In the genomic region with DNA sequence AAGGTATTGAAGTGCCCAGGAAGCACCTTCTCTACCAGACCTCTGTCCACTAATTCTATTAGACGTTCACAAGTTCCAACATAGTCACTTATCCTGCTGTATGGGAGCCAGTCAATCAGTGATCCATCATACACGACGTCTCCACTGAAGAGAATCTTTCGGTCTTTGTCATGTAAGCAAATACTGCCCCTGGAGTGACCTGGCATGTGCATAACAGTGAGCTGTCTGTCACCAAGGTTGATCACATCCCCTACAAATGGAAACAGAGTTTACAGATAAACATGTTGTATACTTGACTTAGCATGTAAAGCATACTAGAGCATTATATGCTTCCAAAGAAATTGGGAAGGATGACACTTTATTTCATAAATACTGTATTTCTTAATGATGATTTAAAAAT, we compare ENCODE assay signal across 26 cellular contexts.
"Had no signal": no experiment of that assay in that cellular context is flagged by ENCODE, and none has a peak within 500 bp of the region (broad histone marks: within the 10 kb centered on the region; RNA-seq: fewer than 3 reads in every experiment).

No MANE protein-coding gene starts in this region.

- H3K36me3 ChIP-seq: neural progenitor cell, thoracic aorta, upper lobe of left lung had no signal

- ATAC-seq: effector memory CD8-positive, alpha-beta T cell; heart right ventricle; naive thymus-derived CD4-positive, alpha-beta T cell; right lobe of liver; stimulated activated naive B cell treated with anti-CD40 and anti-IgM and Interleukin-4, amounts not matched to agents 10 μg/mL and 1 μg/mL and 100 μg/mL, for 72 hours had no signal

- H3K9ac ChIP-seq: neural progenitor cell had no signal

- DNase-seq: cortex of kidney; effector memory CD8-positive, alpha-beta T cell; erythroblast; esophagus squamous epithelium; foreskin melanocyte; glutamatergic neuron; heart right ventricle; hippocampal formation; mesenchymal stem cell; midbrain; naive thymus-derived CD4-positive, alpha-beta T cell; nucleus accumbens; retina; right lobe of liver; small intestine; stimulated activated CD4-positive, alpha-beta T cell treated with anti-CD3 and anti-CD28 coated beads, Interleukin-15, amount 100 ng/mL, for 24 hours; stimulated activated CD4-positive, alpha-beta T cell treated with anti-CD3 and anti-CD28 coated beads, Interleukin-2, amount 100 ng/mL, for 48 hours; stimulated activated naive B cell treated with anti-CD40 and anti-IgM and Interleukin-4, amounts not matched to agents 10 μg/mL and 1 μg/mL and 100 μg/mL, for 72 hours; upper lobe of left lung had no signal

- H3K4me3 ChIP-seq: esophagus squamous epithelium, heart right ventricle, lung, neural progenitor cell, right lobe of liver, thoracic aorta, tibial nerve, upper lobe of left lung had no signal

- H3K27ac ChIP-seq: esophagus squamous epithelium, heart right ventricle, neural progenitor cell, right lobe of liver, thoracic aorta, tibial nerve, upper lobe of left lung had no signal

- H3K9me3 ChIP-seq: esophagus squamous epithelium, right lobe of liver, thoracic aorta, tibial nerve, upper lobe of left lung had no signal

- H3K4me1 ChIP-seq: heart right ventricle, neural progenitor cell, tibial nerve, upper lobe of left lung had no signal

- H3K27me3 ChIP-seq: esophagus squamous epithelium, heart right ventricle, neural progenitor cell, right lobe of liver, tibial nerve, upper lobe of left lung had no signal

- FAIRE-seq: endometrium, keratinocyte, small intestine, urothelium cell line had no signal
